8 cellular contexts compared by ENCODE assay signal in genomic region chr14:32933943-32934890, GRCh38. TPM values are rescaled to one million over a fixed set of nuclear protein-coding genes. Genes with fewer than 3 reads are reported as not detected.
DNase-seq lines count a peak whose midpoint lies in the region; ATAC-seq, FAIRE-seq and TF ChIP-seq lines count a peak whose summit lies in the region.

No MANE protein-coding gene starts in this region.

- peaks cover 0 to 7% of the 10 kb centered on the region in 2 donors for H3K27me3 ChIP-seq in Peyer's patch

- H3K27ac ChIP-seq in Peyer's patch = no peak overlapping the region

- H3K4me1 Mint-ChIP-seq in T-helper 1 cell treated with Interleukin-12 subunit alpha and Interleukin-12 subunit beta and Interleukin-4 antibody, amounts not matched to agents 30 μg/mL and 1 μg/mL, for 36 hours (ENCODE audit: low read depth) = peaks cover 8% of the 10 kb centered on the region

- no peak for FAIRE-seq in frontal cortex (lab: Jason Lieb, UNC)

- DNase-seq in T-helper 1 cell (no peak), Peyer's patch (no peak), frontal cortex (ENCODE audit: low spot score in 2 of 2) (peak; percentile 54 to 70), occipital lobe (lab: John Stamatoyannopoulos, UW) (peak; percentile 78), MV-4-11 (lab: John Stamatoyannopoulos, UW) (no peak)
- no peak for DNase-seq in activated CD4-positive, CD25-positive, alpha-beta regulatory T cell treated with anti-CD3 and anti-CD28 coated beads, Interleukin-2, amount 50 U/mL, for 72 hours

- ATAC-seq in HG02852 (IDR thresholded peaks at IDR 0.05; ENCODE audit: unreplicated experiment) = no peak

- H3K27ac Mint-ChIP-seq in T-helper 1 cell treated with Interleukin-12 subunit alpha and Interleukin-12 subunit beta and Interleukin-4 antibody, amounts not matched to agents 30 μg/mL and 1 μg/mL, for 36 hours = no peak overlapping the region

- H3K36me3 Mint-ChIP-seq in T-helper 1 cell treated with Interleukin-12 subunit alpha and Interleukin-12 subunit beta and Interleukin-4 antibody, amounts not matched to agents 30 μg/mL and 1 μg/mL, for 36 hours (ENCODE audit: low read depth) = no peaks in the 10 kb centered on the region

- no peaks in the 10 kb centered on the region for H3K36me3 ChIP-seq in Peyer's patch

- TF ChIP-seq CTCF in Peyer's patch (IDR thresholded peaks at IDR 0.05) = no peak

- H3K4me1 ChIP-seq in Peyer's patch = peaks cover 0 to 7% (median 0%) of the 10 kb centered on the region in 4 donors

- H3K4me3 ChIP-seq in Peyer's patch = peak overlapping the region; percentile 10 to 50 (median 42)

- peak overlapping the region; percentile 34 for H3K4me3 Mint-ChIP-seq in T-helper 1 cell treated with Interleukin-12 subunit alpha and Interleukin-12 subunit beta and Interleukin-4 antibody, amounts not matched to agents 30 μg/mL and 1 μg/mL, for 36 hours

- TF ChIP-seq POLR2A in Peyer's patch (IDR thresholded peaks at IDR 0.05) = no peak

- H3K27me3 Mint-ChIP-seq in T-helper 1 cell treated with Interleukin-12 subunit alpha and Interleukin-12 subunit beta and Interleukin-4 antibody, amounts not matched to agents 30 μg/mL and 1 μg/mL, for 36 hours (ENCODE audit: low read depth) = peaks cover 75% of the 10 kb centered on the region

- H3K9me3 Mint-ChIP-seq in T-helper 1 cell treated with Interleukin-12 subunit alpha and Interleukin-12 subunit beta and Interleukin-4 antibody, amounts not matched to agents 30 μg/mL and 1 μg/mL, for 36 hours = no peaks in the 10 kb centered on the region

- H3K9me3 ChIP-seq in Peyer's patch = no peaks in the 10 kb centered on the region

RNA-seq across cellular contexts. Expression of gene NPAS3, which starts 4.5 kb away (rescaled TPM):
- 1 to 10 TPM in 2 of 4 donors, under 1 TPM in 1, not detected in 1; 0.19 to 2.1 (median 1.7) TPM for total RNA-seq in Peyer's patch
- 22.0 TPM for total RNA-seq in frontal cortex
- 44.6 TPM for total RNA-seq in occipital lobe

Comparison
In these comparisons a context has a peak if more than half of its experiments do, and no peak if none do; other contexts are left out.
1. DNase-seq: peak in frontal cortex (2 of 2) and occipital lobe (single experiment); none in T-helper 1 cell (0 of 5), Peyer's patch (0 of 3), MV-4-11 (single experiment) and activated CD4-positive, CD25-positive, alpha-beta regulatory T cell treated with anti-CD3 and anti-CD28 coated beads, Interleukin-2, amount 50 U/mL, for 72 hours (single experiment).